ENCODE assay signal across 16 cellular contexts in the genomic region with DNA sequence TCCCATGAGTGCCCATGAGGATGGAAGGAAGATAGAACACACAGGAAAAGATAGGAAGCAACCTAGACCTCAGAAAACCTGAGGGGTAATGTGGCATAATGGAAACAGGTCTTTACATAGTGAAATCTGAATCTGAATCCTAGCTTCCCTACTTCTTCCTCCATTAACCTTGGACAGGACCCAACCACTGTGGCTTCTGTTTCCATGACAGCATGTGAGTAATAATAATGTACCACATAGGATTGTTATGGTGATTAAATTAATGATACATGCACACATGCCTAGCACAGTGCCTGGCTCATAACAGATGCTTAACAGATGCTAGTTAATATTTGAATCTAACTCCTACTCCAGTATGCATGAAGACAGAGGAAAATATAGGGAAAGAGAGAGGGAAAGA. TPM values are rescaled to one million over a fixed set of nuclear protein-coding genes. Genes with fewer than 3 reads are reported as not detected.
A peak's percentile ranks its signal among the peaks of the same experiment; 100 is the strongest.
DNase-seq lines count a peak whose midpoint lies in the region; ATAC-seq lines count a peak whose summit lies in the region.
"Had no signal": no experiment of that assay in that cellular context is flagged by ENCODE, and none has a peak within 500 bp of the region (broad histone marks: within the 10 kb centered on the region; RNA-seq: fewer than 3 reads in every experiment).

No MANE protein-coding gene starts in this region.

- H3K27me3 Mint-ChIP-seq in activated T-cell treated with anti-CD3 and anti-CD28 coated beads, Interleukin-2, amount 50 U/mL, for 72 hours (ENCODE audit: low read depth): no peaks in the 10 kb centered on the region
- H3K27me3 Mint-ChIP-seq in activated naive CD8-positive, alpha-beta T cell treated with anti-CD3 and anti-CD28 coated beads, Interleukin-2, amount 10 ng/mL, durations not matched to agents 7 days and 5 days: no peaks in the 10 kb centered on the region

- intact Hi-C loops in posterior vena cava (cut with DNase I): no loop called here

- no peak for DNase-seq in activated T-cell treated with anti-CD3 and anti-CD28 coated beads, Interleukin-2, amount 50 U/mL, for 72 hours
- DNase-seq in activated T-cell treated with anti-CD3 and anti-CD28 coated beads, Interleukin-2, amount 50 U/mL, for 1 hour: no peak
- DNase-seq in M059J (ENCODE audit: low read depth) (peak; percentile 10), renal cortical epithelial cell (ENCODE audit: low read depth) (peak; percentile 61), posterior vena cava (ENCODE audit: low spot score) (no peak), dermis blood vessel endothelial cell (no peak)
- DNase-seq in activated naive CD8-positive, alpha-beta T cell treated with anti-CD3 and anti-CD28 coated beads, Interleukin-2, amount 10 ng/mL, durations not matched to agents 7 days and 5 days: no peak
- DNase-seq: activated CD4-positive, CD25-positive, alpha-beta regulatory T cell treated with anti-CD3 and anti-CD28 coated beads, Interleukin-2, amount 50 U/mL, for 72 hours; Caco-2; left lung; NCI-H1417; NCI-H2171 treated with DMSO at 0.1 percent for 48 hours; RPMI8226; spleen; SW 1271 had no signal

- H3K4me1 Mint-ChIP-seq in activated T-cell treated with anti-CD3 and anti-CD28 coated beads, Interleukin-2, amount 50 U/mL, for 72 hours (ENCODE audit: low read depth): peaks cover 78% of the 10 kb centered on the region
- peaks cover 52% of the 10 kb centered on the region for H3K4me1 Mint-ChIP-seq in activated naive CD8-positive, alpha-beta T cell treated with anti-CD3 and anti-CD28 coated beads, Interleukin-2, amount 10 ng/mL, durations not matched to agents 7 days and 5 days

- POLR2A ChIA-PET in activated naive CD8-positive, alpha-beta T cell treated with anti-CD3 and anti-CD28 coated beads, Interleukin-2, amount 10 ng/mL, durations not matched to agents 7 days and 5 days (lab: Charles Lee): interaction anchor here (11.8 kb wide), 1 partner anchor 9 kb away, joined by 176 read pairs; the partner anchor contains the start of gene TTC9

- no peaks in the 10 kb centered on the region for H3K9me3 Mint-ChIP-seq in activated T-cell treated with anti-CD3 and anti-CD28 coated beads, Interleukin-2, amount 50 U/mL, for 72 hours
- peaks cover under 1% of the 10 kb centered on the region for H3K9me3 Mint-ChIP-seq in activated naive CD8-positive, alpha-beta T cell treated with anti-CD3 and anti-CD28 coated beads, Interleukin-2, amount 10 ng/mL, durations not matched to agents 7 days and 5 days

- H3K36me3 Mint-ChIP-seq in activated T-cell treated with anti-CD3 and anti-CD28 coated beads, Interleukin-2, amount 50 U/mL, for 72 hours (ENCODE audit: insufficient read depth in 2 of 2): peaks cover 2 to 10% of the 10 kb centered on the region in 2 donors
- H3K36me3 Mint-ChIP-seq in activated naive CD8-positive, alpha-beta T cell treated with anti-CD3 and anti-CD28 coated beads, Interleukin-2, amount 10 ng/mL, durations not matched to agents 7 days and 5 days: peaks cover 50% of the 10 kb centered on the region

- ATAC-seq in activated T-cell treated with anti-CD3 and anti-CD28 coated beads, Interleukin-2, amount 50 U/mL, for 72 hours (replicated peaks in 1 of 2): no peak
- ATAC-seq in activated naive CD8-positive, alpha-beta T cell treated with anti-CD3 and anti-CD28 coated beads, Interleukin-2, amount 10 ng/mL, durations not matched to agents 7 days and 5 days (ENCODE audit: low read depth): no peak
- no peak for ATAC-seq in GM18867 (IDR thresholded peaks at IDR 0.05; ENCODE audit: unreplicated experiment)
- ATAC-seq: left lung had no signal

- H3K4me3 Mint-ChIP-seq in activated T-cell treated with anti-CD3 and anti-CD28 coated beads, Interleukin-2, amount 50 U/mL, for 72 hours: peak overlapping the region; percentile 23 to 63
- H3K4me3 Mint-ChIP-seq in activated naive CD8-positive, alpha-beta T cell treated with anti-CD3 and anti-CD28 coated beads, Interleukin-2, amount 10 ng/mL, durations not matched to agents 7 days and 5 days: peak overlapping the region; percentile 26

- H3K27ac Mint-ChIP-seq in activated T-cell treated with anti-CD3 and anti-CD28 coated beads, Interleukin-2, amount 50 U/mL, for 72 hours: peak overlapping the region; percentile 33
- H3K27ac Mint-ChIP-seq in activated naive CD8-positive, alpha-beta T cell treated with anti-CD3 and anti-CD28 coated beads, Interleukin-2, amount 10 ng/mL, durations not matched to agents 7 days and 5 days: peak overlapping the region; percentile 88

RNA-seq across cellular contexts. Expression of gene TTC9, which starts 11.2 kb away (rescaled TPM):
- total RNA-seq in activated T-cell treated with anti-CD3 and anti-CD28 coated beads, Interleukin-2, amount 50 U/mL, for 72 hours: 10 to 100 TPM; 10.5 to 10.9 TPM
- 0.07 and 1.3 TPM in 2 replicates for total RNA-seq in M059J (2014; rRNA removed; shearing (Covaris generic))
- 10 to 100 TPM; 16.6 to 17.2 TPM for total RNA-seq in activated naive CD8-positive, alpha-beta T cell treated with anti-CD3 and anti-CD28 coated beads, Interleukin-2, amount 10 ng/mL, durations not matched to agents 7 days and 5 days
- total RNA-seq in renal cortical epithelial cell (4.0 and 9.9 TPM in 2 replicates), posterior vena cava (1 to 10 TPM in 1 of 2 donors, under 1 TPM in 1; 0.83 to 1.0 TPM), dermis blood vessel endothelial cell (0.23 and 0.34 TPM in 2 replicates)

RNA-seq across cellular contexts. Expression of gene MED6, which starts 52.4 kb away (rescaled TPM):
- total RNA-seq in activated T-cell treated with anti-CD3 and anti-CD28 coated beads, Interleukin-2, amount 50 U/mL, for 72 hours: 10 to 100 TPM; 47.9 to 49.0 TPM
- total RNA-seq in M059J (2014; rRNA removed; shearing (Covaris generic)): 37.2 and 37.8 TPM in 2 replicates
- 10 to 100 TPM; 52.8 to 55.6 TPM for total RNA-seq in activated naive CD8-positive, alpha-beta T cell treated with anti-CD3 and anti-CD28 coated beads, Interleukin-2, amount 10 ng/mL, durations not matched to agents 7 days and 5 days
- total RNA-seq in renal cortical epithelial cell (36.1 and 37.8 TPM in 2 replicates), posterior vena cava (10 to 100 TPM; 22.1 to 27.3 TPM), dermis blood vessel endothelial cell (32.8 and 35.8 TPM in 2 replicates)

Comparison
In these comparisons a context has a peak if more than half of its experiments do, and no peak if none do; other contexts are left out.
1. DNase-seq: peak in M059J (single experiment) and renal cortical epithelial cell (single experiment); none in activated T-cell treated with anti-CD3 and anti-CD28 coated beads, Interleukin-2, amount 50 U/mL, for 72 hours (0 of 2), activated T-cell treated with anti-CD3 and anti-CD28 coated beads, Interleukin-2, amount 50 U/mL, for 1 hour (single experiment), activated naive CD8-positive, alpha-beta T cell treated with anti-CD3 and anti-CD28 coated beads, Interleukin-2, amount 10 ng/mL, durations not matched to agents 7 days and 5 days (single experiment), posterior vena cava (single experiment) and dermis blood vessel endothelial cell (single experiment).